ENCODE assay signal across 23 cellular contexts in the genomic region with DNA sequence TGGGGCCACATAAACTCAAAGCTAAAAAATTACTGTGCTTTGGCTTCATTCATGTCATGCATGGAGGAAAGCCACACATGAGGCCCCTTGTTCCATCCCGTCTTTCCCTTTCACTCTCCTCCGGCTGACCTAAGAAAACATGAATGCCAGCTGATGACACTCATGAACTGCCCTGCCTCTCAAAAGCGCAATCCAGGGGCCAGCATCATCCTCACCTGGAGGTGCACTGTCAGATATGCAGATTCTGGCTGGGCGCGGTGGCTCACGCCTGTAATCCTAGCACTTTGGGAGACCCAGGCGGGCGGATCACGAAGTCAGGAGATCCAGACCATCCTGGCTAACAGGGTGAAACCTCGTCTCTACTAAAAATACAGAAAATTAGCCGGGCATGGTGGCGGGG.
"Had no signal": no experiment of that assay in that cellular context is flagged by ENCODE, and none has a peak within 500 bp of the region (broad histone marks: within the 10 kb centered on the region; RNA-seq: fewer than 3 reads in every experiment).

No MANE protein-coding gene starts in this region.

- H3K27ac Mint-ChIP-seq: neural progenitor cell; stimulated activated effector memory CD8-positive, alpha-beta T cell treated with anti-CD3 and anti-CD28 coated beads, Interleukin-12 subunit alpha, Interleukin-12 subunit beta, amount 100 ng/mL, for 72 hours had no signal

- H3K4me1 ChIP-seq: testis had no signal

- H3K36me3 Mint-ChIP-seq: neural progenitor cell; stimulated activated effector memory CD8-positive, alpha-beta T cell treated with anti-CD3 and anti-CD28 coated beads, Interleukin-12 subunit alpha, Interleukin-12 subunit beta, amount 100 ng/mL, for 72 hours had no signal

- H3K4me2 ChIP-seq: neural progenitor cell had no signal

- H3K4me3 Mint-ChIP-seq: mesothelial cell of epicardium; nephron; neural progenitor cell; stimulated activated effector memory CD8-positive, alpha-beta T cell treated with anti-CD3 and anti-CD28 coated beads, Interleukin-12 subunit alpha, Interleukin-12 subunit beta, amount 100 ng/mL, for 72 hours had no signal

- H3K27ac ChIP-seq: dorsolateral prefrontal cortex, gastrocnemius medialis, neural progenitor cell, psoas muscle, sigmoid colon, testis, tibial artery, upper lobe of left lung had no signal

- H2AFZ ChIP-seq: neural progenitor cell had no signal

- H3K27me3 Mint-ChIP-seq: naive thymus-derived CD4-positive, alpha-beta T cell had no signal

- H3K36me3 ChIP-seq: gastrocnemius medialis, neural progenitor cell, sigmoid colon, tibial artery, upper lobe of left lung had no signal

- H3K27me3 ChIP-seq: dorsolateral prefrontal cortex, gastrocnemius medialis, neural progenitor cell, sigmoid colon, testis, tibial artery, upper lobe of left lung had no signal

- H3K4me3 ChIP-seq: dorsolateral prefrontal cortex, gastrocnemius medialis, lung, mucosa of descending colon, neural progenitor cell, psoas muscle, sigmoid colon, tibial artery, upper lobe of left lung had no signal

- H3K9ac ChIP-seq: neural progenitor cell had no signal

- H3K9me3 ChIP-seq: gastrocnemius medialis, mucosa of descending colon, psoas muscle, sigmoid colon, testis, tibial artery, upper lobe of left lung had no signal

- DNase-seq: dorsolateral prefrontal cortex; effector CD4-positive, alpha-beta T cell; foreskin fibroblast; gastrocnemius medialis; mesenchymal stem cell; mucosa of descending colon; naive thymus-derived CD4-positive, alpha-beta T cell; posterior cingulate gyrus; psoas muscle; right cardiac atrium; sigmoid colon; stimulated activated CD4-positive, alpha-beta T cell treated with anti-CD3 and anti-CD28 coated beads, Interleukin-2, amount 100 ng/mL, for 24 hours; stimulated activated CD4-positive, alpha-beta T cell treated with anti-CD3 and anti-CD28 coated beads, Interleukin-4, amount 100 ng/mL, for 24 hours; stimulated activated naive CD8-positive, alpha-beta T cell treated with anti-CD3 and anti-CD28 coated beads, Interleukin-15, Interleukin-2, amounts not matched to agents 100 U/mL and 50 U/mL, for 24 hours; substantia nigra; testis; tibial artery had no signal

- ATAC-seq: gastrocnemius medialis; mucosa of descending colon; naive thymus-derived CD4-positive, alpha-beta T cell; psoas muscle; right cardiac atrium; stimulated activated effector memory CD8-positive, alpha-beta T cell treated with anti-CD3 and anti-CD28 coated beads, Interleukin-12 subunit alpha, Interleukin-12 subunit beta, amount 100 ng/mL, for 72 hours; stimulated activated naive CD8-positive, alpha-beta T cell treated with anti-CD3 and anti-CD28 coated beads, Interleukin-15, Interleukin-2, amounts not matched to agents 100 U/mL and 50 U/mL, for 24 hours had no signal
